Comparison of ENCODE assay signal across 8 cellular contexts in the genomic region with DNA sequence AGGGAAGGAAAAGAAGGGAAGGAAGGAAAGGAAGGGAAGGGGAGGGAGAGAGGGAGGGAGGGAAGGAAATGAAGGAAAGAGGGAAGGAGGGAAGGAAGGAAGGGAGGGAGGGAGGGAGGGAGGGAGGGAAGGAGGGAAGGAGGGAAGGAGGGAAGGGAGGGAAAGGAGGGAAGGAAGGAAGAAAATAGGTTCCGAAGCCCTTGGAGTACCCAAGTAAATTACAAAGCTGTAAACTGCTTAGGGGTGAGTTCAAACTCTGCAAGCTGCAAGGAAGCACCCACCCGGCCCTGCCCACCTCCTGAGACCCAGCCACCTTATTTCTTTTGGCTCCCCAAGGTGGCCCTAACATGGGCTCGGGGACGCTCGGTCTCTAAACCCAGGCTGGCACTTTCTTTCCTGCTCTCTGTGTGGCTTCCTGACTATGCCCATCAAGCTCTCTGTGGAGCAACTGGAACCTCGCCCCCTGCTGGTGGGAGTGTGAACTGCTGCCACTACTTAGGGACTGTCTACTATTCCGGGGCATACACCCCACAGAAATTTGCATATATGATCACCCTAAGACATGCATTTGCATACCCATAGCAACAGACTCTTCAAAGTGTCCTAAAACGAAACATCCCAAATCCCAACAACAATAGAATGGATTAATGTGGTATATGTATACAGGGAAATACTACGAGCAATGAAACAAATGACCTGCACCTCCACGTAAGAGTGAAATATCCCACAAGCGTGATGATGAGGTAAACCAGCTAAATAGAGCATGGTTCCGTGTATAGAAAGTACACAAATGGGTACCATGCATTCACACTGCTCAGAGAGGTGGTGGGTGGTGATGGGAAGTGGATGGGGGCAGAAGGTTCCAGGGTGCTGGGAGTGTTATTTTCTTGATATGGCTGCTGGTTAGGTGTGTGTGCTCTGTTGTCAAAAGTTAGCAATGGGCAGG.
DNase-seq lines count a peak whose midpoint lies in the region; ATAC-seq, FAIRE-seq and TF ChIP-seq lines count a peak whose summit lies in the region.

No MANE protein-coding gene starts in this region.

- 23% methylated on average over 8 of the region's 12 CpGs for WGBS in HepG2 (ENCODE audit: low lambda C conversion rate)

- peaks cover 2% of the 10 kb centered on the region for H3K27me3 Mint-ChIP-seq in activated naive CD8-positive, alpha-beta T cell treated with anti-CD3 and anti-CD28 coated beads, Interleukin-2, amount 10 ng/mL, durations not matched to agents 7 days and 5 days

- TF ChIP-seq EP300 in HepG2 (IDR thresholded peaks at IDR 0.05; ENCODE audit: low read depth in 2 of 2, low read length in 2 of 2) (no peak), HepG2 (CRISPR knock-in tag; IDR thresholded peaks at IDR 0.05; ENCODE audit: borderline replicate concordance) (no peak)

- no peak overlapping the region for H2AFZ ChIP-seq in HepG2 (ENCODE audit: low read length)

- no peaks in the 10 kb centered on the region for H3K36me3 Mint-ChIP-seq in activated naive CD8-positive, alpha-beta T cell treated with anti-CD3 and anti-CD28 coated beads, Interleukin-2, amount 10 ng/mL, durations not matched to agents 7 days and 5 days

- no peak for FAIRE-seq in HepG2 (lab: Jason Lieb, UNC)

- peak; percentile 71 for ATAC-seq in HG03060 (IDR thresholded peaks at IDR 0.05; ENCODE audit: low read depth, unreplicated experiment)
- no peak for ATAC-seq in activated naive CD8-positive, alpha-beta T cell treated with anti-CD3 and anti-CD28 coated beads, Interleukin-2, amount 10 ng/mL, durations not matched to agents 7 days and 5 days (ENCODE audit: low read depth)
- ATAC-seq in HepG2, result peak; percentile 74

- in situ Hi-C loops in HepG2 (cut with HindIII; ENCODE audit: extremely low pct_ligation_motif_present, low pct_unique_long_range_greater_than_20kb), result no loop called here

- H3K9ac ChIP-seq in HepG2 (ENCODE audit: insufficient read depth, low read depth, low read length), result no peak overlapping the region

- H3K4me1 Mint-ChIP-seq in activated naive CD8-positive, alpha-beta T cell treated with anti-CD3 and anti-CD28 coated beads, Interleukin-2, amount 10 ng/mL, durations not matched to agents 7 days and 5 days, result peaks cover 5% of the 10 kb centered on the region

- H3K9me3 Mint-ChIP-seq in activated naive CD8-positive, alpha-beta T cell treated with anti-CD3 and anti-CD28 coated beads, Interleukin-2, amount 10 ng/mL, durations not matched to agents 7 days and 5 days, result no peaks in the 10 kb centered on the region

- no peak overlapping the region for H3K4me3 ChIP-seq in HepG2 (replicated peaks in 1 of 3; ENCODE audit: insufficient read depth in 1 of 3, low read depth in 2 of 3, low read length in 3 of 3)

- BruUV-seq in HepG2 (replicated peaks; lab: Mats Ljungman, UMichigan), result no TSS peak

- H3K27me3 ChIP-seq in HepG2 (ENCODE audit: control insufficient read depth in 1 of 2, insufficient read depth in 2 of 2, low read length in 2 of 2), result no peaks in the 10 kb centered on the region

- CTCF ChIA-PET in HepG2 (lab: Yijun Ruan, JAX; ENCODE audit: low intra/inter-chr PET ratio, low total read pairs), result no interaction called here

- H3K9me3 ChIP-seq in HepG2 (ENCODE audit: low read length), result no peaks in the 10 kb centered on the region

- no peaks in the 10 kb centered on the region for H3K79me2 ChIP-seq in HepG2 (ENCODE audit: insufficient read depth, low read length)

- no peak overlapping the region for H3K27ac ChIP-seq in HepG2 (ENCODE audit: extremely low read length, insufficient read depth, low read length)

- DNase-seq in NK-92 treated with Interleukin-12 subunit alpha and Interleukin-12 subunit beta, amount 100 ng/mL, for 24 hours (lab: John Stamatoyannopoulos, UW), result peak; percentile 7
- DNase-seq in NK-92 (lab: John Stamatoyannopoulos, UW; ENCODE audit: unreplicated experiment) (no peak), SW480 (ENCODE audit: low spot score) (peak; percentile 22), HepG2 (ENCODE audit: low spot score) (peak; percentile 13), dedifferentiated amniotic fluid mesenchymal stem cell (ENCODE audit: extremely low spot score) (no peak)
- peak; percentile 58 for DNase-seq in activated naive CD8-positive, alpha-beta T cell treated with anti-CD3 and anti-CD28 coated beads, Interleukin-2, amount 10 ng/mL, durations not matched to agents 7 days and 5 days
- peak; percentile 47 to 56 for DNase-seq in stimulated activated CD8-positive, alpha-beta memory T cell treated with anti-CD3 and anti-CD28 coated beads, Interleukin-4, amount 100 ng/mL, for 1 hour (ENCODE audit: low read depth in 2 of 2, low spot score in 1 of 2)

- peak overlapping the region; percentile 18; the same call in 1 of the 2 replicates for H3K4me2 ChIP-seq in HepG2 (ENCODE audit: low read depth, low read length)

- no peak for TF ChIP-seq RAD21 in HepG2 (CRISPR knock-in tag; IDR thresholded peaks at IDR 0.05)

- TF ChIP-seq POLR2A in HepG2 (IDR thresholded peaks at IDR 0.05; ENCODE audit: insufficient read depth in 1 of 2, low read depth in 2 of 2, low read length in 2 of 2), result no peak

- intact Hi-C loops in HepG2 (cut with micrococcal nuclease; ENCODE audit: unreplicated experiment), result loop anchor here (1.0 kb wide), 1 partner anchor 38 kb away; no protein-coding TSS in a partner anchor

- no peaks in the 10 kb centered on the region for H4K20me1 ChIP-seq in HepG2 (ENCODE audit: insufficient read depth, low read length)

- H3K36me3 ChIP-seq in HepG2 (replicated peaks in 1 of 2; ENCODE audit: control insufficient read depth in 1 of 2, insufficient read depth in 2 of 2, low read length in 2 of 2), result no peaks in the 10 kb centered on the region

- TF ChIP-seq CTCF in HepG2 (CRISPR knock-in tag; IDR thresholded peaks at IDR 0.05), result peak; percentile 63

- POLR2A ChIA-PET in activated naive CD8-positive, alpha-beta T cell treated with anti-CD3 and anti-CD28 coated beads, Interleukin-2, amount 10 ng/mL, durations not matched to agents 7 days and 5 days (lab: Charles Lee), result no interaction called here
- POLR2A ChIA-PET in HepG2 (lab: Yijun Ruan, JAX), result no interaction called here

- H3K4me3 Mint-ChIP-seq in activated naive CD8-positive, alpha-beta T cell treated with anti-CD3 and anti-CD28 coated beads, Interleukin-2, amount 10 ng/mL, durations not matched to agents 7 days and 5 days, result no peak overlapping the region

- no peaks in the 10 kb centered on the region for H3K4me1 ChIP-seq in HepG2 (ENCODE audit: insufficient read depth, low read length)

- H3K27ac Mint-ChIP-seq in activated naive CD8-positive, alpha-beta T cell treated with anti-CD3 and anti-CD28 coated beads, Interleukin-2, amount 10 ng/mL, durations not matched to agents 7 days and 5 days, result no peak overlapping the region

TF ChIP-seq in HepG2, 621 proteins besides CTCF, POLR2A, EP300 and RAD21 (continues in another document):
- no peak for TF ChIP-seq KMT2B (CRISPR knock-in tag; IDR thresholded peaks at IDR 0.05)
- TF ChIP-seq HOXA3 (CRISPR knock-in tag; IDR thresholded peaks at IDR 0.05), result no peak
- peak; percentile 75 for TF ChIP-seq HNRNPK (IDR thresholded peaks at IDR 0.05; ENCODE audit: low read depth, low read length, poor library complexity, severe bottlenecking)
- no peak for TF ChIP-seq ARNT (IDR thresholded peaks at IDR 0.05)
- no peak for TF ChIP-seq TRIM24 (CRISPR knock-in tag; IDR thresholded peaks at IDR 0.05)
- TF ChIP-seq, protein P1, sequence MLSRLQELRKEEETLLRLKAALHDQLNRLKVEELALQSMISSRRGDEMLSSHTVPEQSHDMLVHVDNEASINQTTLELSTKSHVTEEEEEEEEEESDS (CRISPR knock-in tag; IDR thresholded peaks at IDR 0.05; ENCODE audit: borderline replicate concordance), result no peak
- peak; percentile 48 for TF ChIP-seq STAG1 (CRISPR knock-in tag; IDR thresholded peaks at IDR 0.05)
- peak; percentile 35; the same call in 1 of the 2 replicates for TF ChIP-seq SMC3 (IDR thresholded peaks at IDR 0.05; ENCODE audit: low read length)
- TF ChIP-seq ZFP41 (CRISPR knock-in tag; IDR thresholded peaks at IDR 0.05; ENCODE audit: borderline replicate concordance), result no peak
- no peak for TF ChIP-seq NFIB (CRISPR knock-in tag; IDR thresholded peaks at IDR 0.05; ENCODE audit: borderline replicate concordance)
- TF ChIP-seq PCBP1 (IDR thresholded peaks at IDR 0.05; ENCODE audit: borderline replicate concordance, low read depth, low read length), result 0 out of 2 replicates have a peak, but pooled peaks have one; percentile 68
- TF ChIP-seq STAT5B (CRISPR knock-in tag; IDR thresholded peaks at IDR 0.05), result no peak
- no peak for TF ChIP-seq E2F2 (CRISPR knock-in tag; IDR thresholded peaks at IDR 0.05; ENCODE audit: borderline replicate concordance)
- TF ChIP-seq POLR2AphosphoS2 (IDR thresholded peaks at IDR 0.05; ENCODE audit: low read depth, low read length), result no peak
- no peak for TF ChIP-seq KDM6A (CRISPR knock-in tag; IDR thresholded peaks at IDR 0.05; ENCODE audit: low read depth)
- TF ChIP-seq ZNF30 (CRISPR knock-in tag; IDR thresholded peaks at IDR 0.05), result no peak
- no peak for TF ChIP-seq CEBPB (IDR thresholded peaks at IDR 0.05; ENCODE audit: borderline replicate concordance, low read depth, low read length)

Comparison
In these comparisons a context has a peak if more than half of its experiments do, and no peak if none do; other contexts are left out.
1. DNase-seq: peak in NK-92 treated with Interleukin-12 subunit alpha and Interleukin-12 subunit beta, amount 100 ng/mL, for 24 hours (single experiment), SW480 (single experiment), activated naive CD8-positive, alpha-beta T cell treated with anti-CD3 and anti-CD28 coated beads, Interleukin-2, amount 10 ng/mL, durations not matched to agents 7 days and 5 days (single experiment), HepG2 (single experiment) and stimulated activated CD8-positive, alpha-beta memory T cell treated with anti-CD3 and anti-CD28 coated beads, Interleukin-4, amount 100 ng/mL, for 1 hour (2 of 2); none in NK-92 (single experiment) and dedifferentiated amniotic fluid mesenchymal stem cell (single experiment).